Comparison of ENCODE assay signal across 8 cellular contexts in genomic region chrX:111098874-111099273, GRCh38.
DNase-seq lines count a peak whose midpoint lies in the region; ATAC-seq and TF ChIP-seq lines count a peak whose summit lies in the region.

No MANE protein-coding gene starts in this region.

- no peak overlapping the region for H3K9ac ChIP-seq in parathyroid adenoma

- no peaks in the 10 kb centered on the region for H3K9me3 ChIP-seq in parathyroid adenoma (ENCODE audit: control insufficient read depth, low read length)

- DNase-seq in DMS 273 (lab: John Stamatoyannopoulos, UW; ENCODE audit: unreplicated experiment), result peak; percentile 58
- DNase-seq in DMS 273 treated with DMSO at 0.1 percent for 48 hours (lab: John Stamatoyannopoulos, UW), result no peak
- peak; percentile 88 for DNase-seq in NCI-H69 (lab: John Stamatoyannopoulos, UW)
- DNase-seq in activated T-cell treated with anti-CD3 and anti-CD28 coated beads for 48 hours (ENCODE audit: low read depth), result peak; percentile 42
- peak; percentile 23 for DNase-seq in fibroblast of mammary gland (ENCODE audit: low read depth)

- H3K27me3 ChIP-seq in parathyroid adenoma (ENCODE audit: control insufficient read depth, insufficient read depth, low read length), result no peaks in the 10 kb centered on the region

- H2AFZ ChIP-seq in parathyroid adenoma, result no peak overlapping the region

- peak; percentile 62 for TF ChIP-seq CTCF in fibroblast of mammary gland (conservative IDR thresholded peaks at IDR 0.05; ENCODE audit: control insufficient read depth, insufficient read depth, low read depth, low read length)
- TF ChIP-seq CTCF in parathyroid adenoma (IDR thresholded peaks at IDR 0.05), result peak; percentile 30

- no peaks in the 10 kb centered on the region for H3K36me3 ChIP-seq in parathyroid adenoma (ENCODE audit: control insufficient read depth, insufficient read depth, low read length)

- H3K4me2 ChIP-seq in parathyroid adenoma (ENCODE audit: low read length), result no peak overlapping the region

- H3K4me3 ChIP-seq in fibroblast of mammary gland (ENCODE audit: control insufficient read depth, low read depth, low read length) (no peak overlapping the region), parathyroid adenoma (ENCODE audit: low read depth, low read length) (no peak overlapping the region)

- H3K79me2 ChIP-seq in parathyroid adenoma, result no peaks in the 10 kb centered on the region

- no peak overlapping the region for H3K27ac ChIP-seq in parathyroid adenoma

- ATAC-seq in HG02571 (IDR thresholded peaks at IDR 0.05; ENCODE audit: unreplicated experiment) (peak; percentile 47), GM19397 (IDR thresholded peaks at IDR 0.05; ENCODE audit: unreplicated experiment) (no peak)

- no peaks in the 10 kb centered on the region for H3K4me1 ChIP-seq in parathyroid adenoma
